13 cellular contexts compared by ENCODE assay signal in the genomic region with DNA sequence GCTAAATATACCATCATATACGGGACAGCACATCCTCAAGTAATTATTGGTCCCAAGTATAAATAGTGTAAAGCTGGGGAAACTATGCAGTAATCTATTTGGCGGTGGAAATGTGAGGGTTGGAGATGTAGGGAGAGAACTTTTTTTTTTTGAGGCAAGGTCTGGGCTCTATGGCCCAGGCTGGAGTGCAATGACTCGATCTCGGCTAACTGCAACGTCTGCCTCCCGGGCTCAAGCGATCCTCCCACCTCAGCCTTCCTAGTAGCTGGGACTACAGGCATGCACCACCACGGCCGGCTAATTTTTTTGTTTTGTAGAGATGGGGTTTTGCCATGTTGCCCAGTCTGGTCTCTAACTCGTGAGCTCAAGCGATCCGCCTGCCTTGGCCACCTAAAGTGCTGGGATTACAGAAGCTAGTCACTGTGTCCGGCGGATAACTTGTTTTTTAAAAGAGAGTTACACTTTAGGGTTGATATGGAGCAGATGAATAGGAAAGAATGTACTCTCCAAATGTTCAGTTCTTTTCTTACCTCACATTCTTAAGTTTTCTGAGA. TPM values are rescaled to one million over a fixed set of nuclear protein-coding genes. Genes with fewer than 3 reads are reported as not detected.
A peak's percentile ranks its signal among the peaks of the same experiment; 100 is the strongest.
DNase-seq lines count a peak whose midpoint lies in the region; ATAC-seq and TF ChIP-seq lines count a peak whose summit lies in the region.
"Had no signal": no experiment of that assay in that cellular context is flagged by ENCODE, and none has a peak within 500 bp of the region (broad histone marks: within the 10 kb centered on the region; RNA-seq: fewer than 3 reads in every experiment).

No MANE protein-coding gene starts in this region.

- no peak overlapping the region for H2AFZ ChIP-seq in MM.1S (ENCODE audit: low read length)

- H3K9me2 ChIP-seq in MM.1S (replicated peaks; ENCODE audit: insufficient read depth, low read length): no peaks in the 10 kb centered on the region

- intact Hi-C loops in Calu3 (cut with micrococcal nuclease; ENCODE audit: unreplicated experiment): no loop called here

- peaks cover 52% of the 10 kb centered on the region for H3K79me2 ChIP-seq in MM.1S (ENCODE audit: low read length)

- peak overlapping the region; percentile 4 to 98 (median 90); a peak in 20 of 22 replicates for H3K4me2 ChIP-seq in BLaER1 treated with 17β-estradiol and CSF1 and Interleukin-3, amounts not matched to agents 10 nM and 100 nM
- H3K4me2 ChIP-seq in MM.1S (ENCODE audit: low read depth, low read length): no peak overlapping the region

- ATAC-seq in GM21619 (IDR thresholded peaks at IDR 0.05; ENCODE audit: unreplicated experiment) (no peak), GM19467 (IDR thresholded peaks at IDR 0.05; ENCODE audit: unreplicated experiment) (no peak)

- BruUV-seq in Calu3 (replicated peaks; lab: Mats Ljungman, UMichigan): TSS peak; percentile 29

- TF ChIP-seq CTCF in Calu3 (IDR thresholded peaks at IDR 0.05; ENCODE audit: unreplicated experiment): no peak
- TF ChIP-seq CTCF in MM.1S (IDR thresholded peaks at IDR 0.05; ENCODE audit: low read length): no peak

- H3K36me3 Mint-ChIP-seq in Calu3 (ENCODE audit: insufficient read depth, unreplicated experiment): peaks cover 29% of the 10 kb centered on the region
- peaks cover 33% of the 10 kb centered on the region for H3K36me3 Mint-ChIP-seq in activated CD4-positive, alpha-beta memory T cell treated with anti-CD3 and anti-CD28 coated beads, Interleukin-2, amount 10 ng/mL, durations not matched to agents 7 days and 5 days (ENCODE audit: low read depth)
- H3K36me3 Mint-ChIP-seq in immature natural killer cell: peaks cover 0 to 4% (median under 1%) of the 10 kb centered on the region in 3 donors

- POLR2A ChIA-PET in activated CD4-positive, alpha-beta memory T cell treated with anti-CD3 and anti-CD28 coated beads, Interleukin-2, amount 10 ng/mL, durations not matched to agents 7 days and 5 days (lab: Charles Lee): interaction anchor here (0.6 to 5.7 kb wide), 3 partner anchors 109 to 1538 kb away, joined by 3 to 51 read pairs (median 3); partner anchors contain the start of genes TCEANC2 and TMEM59

- H3K9me3 Mint-ChIP-seq in Calu3 (ENCODE audit: low read depth, unreplicated experiment): no peaks in the 10 kb centered on the region
- H3K9me3 Mint-ChIP-seq in activated CD4-positive, alpha-beta memory T cell treated with anti-CD3 and anti-CD28 coated beads, Interleukin-2, amount 10 ng/mL, durations not matched to agents 7 days and 5 days: no peaks in the 10 kb centered on the region
- H3K9me3 Mint-ChIP-seq in immature natural killer cell: no peaks in the 10 kb centered on the region

- H3K27ac ChIP-seq in BLaER1 treated with 17β-estradiol and CSF1 and Interleukin-3, amounts not matched to agents 10 nM and 100 nM: no peak overlapping the region
- H3K27ac ChIP-seq in MM.1S (ENCODE audit: low read length): no peak overlapping the region
- H3K27ac ChIP-seq: ascending aorta, left ventricle myocardium inferior had no signal

- peaks cover 0 to 26% (median 14%) of the 10 kb centered on the region in 11 experiments; a peak in 19 of 22 replicates for H3K36me3 ChIP-seq in BLaER1 treated with 17β-estradiol and CSF1 and Interleukin-3, amounts not matched to agents 10 nM and 100 nM
- no peaks in the 10 kb centered on the region for H3K36me3 ChIP-seq in MM.1S (replicated peaks; ENCODE audit: insufficient read depth, low read length)
- H3K36me3 ChIP-seq: ascending aorta, left ventricle myocardium inferior had no signal

- CTCF ChIA-PET in Calu3 (lab: Charles Lee): interaction anchor here (0.6 to 0.7 kb wide), 2 partner anchors 13 to 65 kb away, joined by 3 read pairs; no protein-coding TSS in a partner anchor
- CTCF ChIA-PET in activated CD4-positive, alpha-beta memory T cell treated with anti-CD3 and anti-CD28 coated beads, Interleukin-2, amount 10 ng/mL, durations not matched to agents 7 days and 5 days (lab: Charles Lee): interaction anchor here (2.6 to 3.3 kb wide), 3 partner anchors 16 to 83 kb away, joined by 22 to 38 read pairs (median 32); no protein-coding TSS in a partner anchor

- H3K4me3 Mint-ChIP-seq in Calu3 (ENCODE audit: low read depth, unreplicated experiment): no peak overlapping the region
- H3K4me3 Mint-ChIP-seq in activated CD4-positive, alpha-beta memory T cell treated with anti-CD3 and anti-CD28 coated beads, Interleukin-2, amount 10 ng/mL, durations not matched to agents 7 days and 5 days: peak overlapping the region; percentile 96
- peak overlapping the region; percentile 87 to 99 (median 94) for H3K4me3 Mint-ChIP-seq in immature natural killer cell

- H3K4me1 Mint-ChIP-seq in Calu3 (ENCODE audit: low read depth, unreplicated experiment): peaks cover 23% of the 10 kb centered on the region
- H3K4me1 Mint-ChIP-seq in activated CD4-positive, alpha-beta memory T cell treated with anti-CD3 and anti-CD28 coated beads, Interleukin-2, amount 10 ng/mL, durations not matched to agents 7 days and 5 days: peaks cover 54% of the 10 kb centered on the region
- H3K4me1 Mint-ChIP-seq in immature natural killer cell: peaks cover 42 to 72% of the 10 kb centered on the region in 2 donors

- peak overlapping the region in 2 of 10 experiments; percentile 91 to 98; a peak in 1 of 20 replicates for H3K4me3 ChIP-seq in BLaER1 treated with 17β-estradiol and CSF1 and Interleukin-3, amounts not matched to agents 10 nM and 100 nM
- no peak overlapping the region for H3K4me3 ChIP-seq in MM.1S (ENCODE audit: low read length)

- no peak for DNase-seq in Calu3
- DNase-seq in activated CD4-positive, alpha-beta memory T cell treated with anti-CD3 and anti-CD28 coated beads, Interleukin-2, amount 10 ng/mL, durations not matched to agents 7 days and 5 days: no peak
- no peak for DNase-seq in immature natural killer cell
- DNase-seq in NCI-H146 (lab: John Stamatoyannopoulos, UW): no peak
- DNase-seq in MM.1S: no peak
- DNase-seq: dorsolateral prefrontal cortex, left ventricle myocardium inferior, NCI-H524, stomach had no signal

- H3K27me3 ChIP-seq in BLaER1 treated with 17β-estradiol and CSF1 and Interleukin-3, amounts not matched to agents 10 nM and 100 nM: no peaks in the 10 kb centered on the region
- H3K27me3 ChIP-seq in MM.1S (replicated peaks; ENCODE audit: insufficient read depth, low read length): no peaks in the 10 kb centered on the region
- H3K27me3 ChIP-seq: ascending aorta, dorsolateral prefrontal cortex, stomach had no signal

- H3F3A ChIP-seq in MM.1S (ENCODE audit: insufficient read depth, low read length): no peaks in the 10 kb centered on the region

- peaks cover 0 to 13% (median 0%) of the 10 kb centered on the region in 11 experiments; a peak in 5 of 22 replicates for H4K20me1 ChIP-seq in BLaER1 treated with 17β-estradiol and CSF1 and Interleukin-3, amounts not matched to agents 10 nM and 100 nM
- no peaks in the 10 kb centered on the region for H4K20me1 ChIP-seq in MM.1S (ENCODE audit: insufficient read depth, low read length)

- H3K27ac Mint-ChIP-seq in Calu3 (ENCODE audit: unreplicated experiment) (no peak overlapping the region), immature natural killer cell (peak overlapping the region; percentile 78 to 97 (median 90))
- peak overlapping the region; percentile 57 for H3K27ac Mint-ChIP-seq in activated CD4-positive, alpha-beta memory T cell treated with anti-CD3 and anti-CD28 coated beads, Interleukin-2, amount 10 ng/mL, durations not matched to agents 7 days and 5 days

- peak overlapping the region in 1 of 11 experiments; percentile 87; a peak in 3 of 22 replicates for H3K9ac ChIP-seq in BLaER1 treated with 17β-estradiol and CSF1 and Interleukin-3, amounts not matched to agents 10 nM and 100 nM
- no peak overlapping the region for H3K9ac ChIP-seq in MM.1S (ENCODE audit: low read length)

- H3K27me3 Mint-ChIP-seq in Calu3 (ENCODE audit: unreplicated experiment): no peaks in the 10 kb centered on the region
- no peaks in the 10 kb centered on the region for H3K27me3 Mint-ChIP-seq in activated CD4-positive, alpha-beta memory T cell treated with anti-CD3 and anti-CD28 coated beads, Interleukin-2, amount 10 ng/mL, durations not matched to agents 7 days and 5 days
- peaks cover 5 to 18% (median 16%) of the 10 kb centered on the region in 3 donors for H3K27me3 Mint-ChIP-seq in immature natural killer cell (ENCODE audit: low read depth in 3 of 3)

- no peaks in the 10 kb centered on the region for H3K9me3 ChIP-seq in BLaER1 treated with 17β-estradiol and CSF1 and Interleukin-3, amounts not matched to agents 10 nM and 100 nM (replicated peaks in 1 of 11)
- no peaks in the 10 kb centered on the region for H3K9me3 ChIP-seq in MM.1S (replicated peaks; ENCODE audit: insufficient read depth, low read length)
- H3K9me3 ChIP-seq: ascending aorta, left ventricle myocardium inferior, stomach had no signal

- peaks cover 31 to 42% (median 36%) of the 10 kb centered on the region in 10 experiments for H3K4me1 ChIP-seq in BLaER1 treated with 17β-estradiol and CSF1 and Interleukin-3, amounts not matched to agents 10 nM and 100 nM
- H3K4me1 ChIP-seq in MM.1S (ENCODE audit: low read length): 0 out of 2 replicates have a peak, but pooled peaks cover 6% of the 10 kb centered on the region

RNA-seq across cellular contexts. Expression of gene IFT25, which starts 1.9 kb away (rescaled TPM):
- total RNA-seq in Calu3 (2022): 25.8 and 30.0 TPM in 2 replicates
- 10 to 100 TPM; 60.2 to 63.2 TPM for total RNA-seq in activated CD4-positive, alpha-beta memory T cell treated with anti-CD3 and anti-CD28 coated beads, Interleukin-2, amount 10 ng/mL, durations not matched to agents 7 days and 5 days
- polyA plus RNA-seq in immature natural killer cell: 10 to 100 TPM; 58.6 to 72.6 (median 66.7) TPM
- total RNA-seq: ascending aorta had no signal

RNA-seq across cellular contexts. Expression of gene LRRC42, which starts 2.6 kb away (rescaled TPM):
- 23.8 and 24.9 TPM in 2 replicates for total RNA-seq in Calu3 (2022)
- 10 to 100 TPM; 19.9 to 20.8 TPM for total RNA-seq in activated CD4-positive, alpha-beta memory T cell treated with anti-CD3 and anti-CD28 coated beads, Interleukin-2, amount 10 ng/mL, durations not matched to agents 7 days and 5 days
- polyA plus RNA-seq in immature natural killer cell: 10 to 100 TPM in 1 of 3 donors, 1 to 10 TPM in 2; 7.5 to 10.1 (median 9.8) TPM

RNA-seq across cellular contexts. Expression of gene DIO1, which starts 49.6 kb away (rescaled TPM):
- total RNA-seq in Calu3 (2022): not detected in 2 replicates
- not detected for total RNA-seq in activated CD4-positive, alpha-beta memory T cell treated with anti-CD3 and anti-CD28 coated beads, Interleukin-2, amount 10 ng/mL, durations not matched to agents 7 days and 5 days
- polyA plus RNA-seq in immature natural killer cell: under 1 TPM in 2 of 3 donors, not detected in 1; 0.11 to 0.13 TPM
- total RNA-seq: ascending aorta, left ventricle myocardium inferior, stomach had no signal
- polyA plus RNA-seq: stomach had no signal

RNA-seq across cellular contexts. Expression of gene YIPF1, which starts 54.0 kb away (rescaled TPM):
- total RNA-seq in Calu3 (2022): 15.2 and 18.2 TPM in 2 replicates
- total RNA-seq in activated CD4-positive, alpha-beta memory T cell treated with anti-CD3 and anti-CD28 coated beads, Interleukin-2, amount 10 ng/mL, durations not matched to agents 7 days and 5 days: 10 to 100 TPM; 17.8 to 19.7 TPM
- 10 to 100 TPM; 28.7 to 35.7 (median 29.4) TPM for polyA plus RNA-seq in immature natural killer cell
